In the genomic region with DNA sequence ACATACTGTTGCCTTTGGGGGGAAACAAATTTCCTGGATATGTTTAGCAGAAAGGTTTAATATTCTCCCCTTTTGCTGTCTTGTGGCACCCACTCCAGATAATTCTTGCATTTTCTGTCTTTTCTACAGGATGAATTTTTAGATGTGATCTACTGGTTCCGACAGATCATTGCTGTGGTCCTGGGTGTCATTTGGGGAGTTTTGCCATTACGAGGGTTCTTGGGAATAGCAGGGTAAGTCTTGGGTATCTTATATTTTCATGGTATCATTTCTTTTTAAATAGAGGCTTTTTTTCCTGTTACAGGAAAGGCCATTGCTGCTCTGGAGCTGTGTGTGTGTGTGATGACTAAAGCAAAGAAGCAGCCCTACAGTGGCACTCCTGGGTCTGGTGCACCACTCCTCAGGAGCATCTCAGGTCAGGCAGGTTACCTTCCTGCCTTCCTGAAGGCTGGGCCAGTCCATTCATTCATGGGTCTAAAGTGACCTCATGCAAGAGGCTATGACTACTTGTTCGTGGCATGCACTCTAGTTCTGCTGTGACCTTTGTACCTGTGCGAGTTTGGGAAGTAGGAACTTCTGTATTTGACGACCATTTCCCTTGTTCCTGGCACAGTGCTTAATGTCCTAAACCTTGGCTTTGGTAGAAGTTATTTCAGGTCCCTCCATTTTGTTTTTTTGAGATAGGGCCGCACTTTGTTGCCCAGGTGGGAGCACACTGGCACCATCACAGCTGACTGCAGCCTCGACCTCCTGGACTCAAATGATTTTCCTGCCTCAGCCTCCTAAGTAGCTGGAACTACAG, we compare ENCODE assay signal across 1 cellular context.
TF ChIP-seq lines count a peak whose summit lies in the region.

No MANE protein-coding gene starts in this region.

TF ChIP-seq in HCT116, 20 proteins besides CTCF, POLR2A, EP300 and RAD21 (continued from another document):
- TF ChIP-seq, protein P1, sequence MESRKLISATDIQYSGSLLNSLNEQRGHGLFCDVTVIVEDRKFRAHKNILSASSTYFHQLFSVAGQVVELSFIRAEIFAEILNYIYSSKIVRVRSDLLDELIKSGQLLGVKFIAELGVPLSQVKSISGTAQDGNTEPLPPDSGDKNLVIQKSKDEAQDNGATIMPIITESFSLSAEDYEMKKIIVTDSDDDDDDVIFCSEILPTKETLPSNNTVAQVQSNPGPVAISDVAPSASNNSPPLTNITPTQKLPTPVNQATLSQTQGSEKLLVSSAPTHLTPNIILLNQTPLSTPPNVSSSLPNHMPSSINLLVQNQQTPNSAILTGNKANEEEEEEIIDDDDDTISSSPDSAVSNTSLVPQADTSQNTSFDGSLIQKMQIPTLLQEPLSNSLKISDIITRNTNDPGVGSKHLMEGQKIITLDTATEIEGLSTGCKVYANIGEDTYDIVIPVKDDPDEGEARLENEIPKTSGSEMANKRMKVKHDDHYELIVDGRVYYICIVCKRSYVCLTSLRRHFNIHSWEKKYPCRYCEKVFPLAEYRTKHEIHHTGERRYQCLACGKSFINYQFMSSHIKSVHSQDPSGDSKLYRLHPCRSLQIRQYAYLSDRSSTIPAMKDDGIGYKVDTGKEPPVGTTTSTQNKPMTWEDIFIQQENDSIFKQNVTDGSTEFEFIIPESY (IDR thresholded peaks at IDR 0.05; ENCODE audit: extremely low read depth, insufficient replicate concordance, low read length): no peak
- TF ChIP-seq TCF7L2 (IDR thresholded peaks at IDR 0.05; ENCODE audit: borderline replicate concordance, extremely low read depth, insufficient read depth, insufficient read length) (no peak), EZH2 (IDR thresholded peaks at IDR 0.05) (no peak), EGR1 (IDR thresholded peaks at IDR 0.05; ENCODE audit: low read depth) (no peak), POLR2AphosphoS5 (IDR thresholded peaks at IDR 0.05; ENCODE audit: low read depth, low read length) (no peak), ZNF274 (IDR thresholded peaks at IDR 0.05; ENCODE audit: low read depth, low read length) (no peak), SP1 (IDR thresholded peaks at IDR 0.05; ENCODE audit: low read depth) (no peak), CEBPB (IDR thresholded peaks at IDR 0.05; ENCODE audit: low read depth) (no peak), FOSL1 (IDR thresholded peaks at IDR 0.05; ENCODE audit: low read depth) (no peak), ZFX (IDR thresholded peaks at IDR 0.05) (no peak), SRF (IDR thresholded peaks at IDR 0.05; ENCODE audit: low read depth) (no peak)
- TF ChIP-seq, protein P2, sequence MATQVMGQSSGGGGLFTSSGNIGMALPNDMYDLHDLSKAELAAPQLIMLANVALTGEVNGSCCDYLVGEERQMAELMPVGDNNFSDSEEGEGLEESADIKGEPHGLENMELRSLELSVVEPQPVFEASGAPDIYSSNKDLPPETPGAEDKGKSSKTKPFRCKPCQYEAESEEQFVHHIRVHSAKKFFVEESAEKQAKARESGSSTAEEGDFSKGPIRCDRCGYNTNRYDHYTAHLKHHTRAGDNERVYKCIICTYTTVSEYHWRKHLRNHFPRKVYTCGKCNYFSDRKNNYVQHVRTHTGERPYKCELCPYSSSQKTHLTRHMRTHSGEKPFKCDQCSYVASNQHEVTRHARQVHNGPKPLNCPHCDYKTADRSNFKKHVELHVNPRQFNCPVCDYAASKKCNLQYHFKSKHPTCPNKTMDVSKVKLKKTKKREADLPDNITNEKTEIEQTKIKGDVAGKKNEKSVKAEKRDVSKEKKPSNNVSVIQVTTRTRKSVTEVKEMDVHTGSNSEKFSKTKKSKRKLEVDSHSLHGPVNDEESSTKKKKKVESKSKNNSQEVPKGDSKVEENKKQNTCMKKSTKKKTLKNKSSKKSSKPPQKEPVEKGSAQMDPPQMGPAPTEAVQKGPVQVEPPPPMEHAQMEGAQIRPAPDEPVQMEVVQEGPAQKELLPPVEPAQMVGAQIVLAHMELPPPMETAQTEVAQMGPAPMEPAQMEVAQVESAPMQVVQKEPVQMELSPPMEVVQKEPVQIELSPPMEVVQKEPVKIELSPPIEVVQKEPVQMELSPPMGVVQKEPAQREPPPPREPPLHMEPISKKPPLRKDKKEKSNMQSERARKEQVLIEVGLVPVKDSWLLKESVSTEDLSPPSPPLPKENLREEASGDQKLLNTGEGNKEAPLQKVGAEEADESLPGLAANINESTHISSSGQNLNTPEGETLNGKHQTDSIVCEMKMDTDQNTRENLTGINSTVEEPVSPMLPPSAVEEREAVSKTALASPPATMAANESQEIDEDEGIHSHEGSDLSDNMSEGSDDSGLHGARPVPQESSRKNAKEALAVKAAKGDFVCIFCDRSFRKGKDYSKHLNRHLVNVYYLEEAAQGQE (IDR thresholded peaks at IDR 0.05; ENCODE audit: low read depth): no peak
- TF ChIP-seq, protein P3, sequence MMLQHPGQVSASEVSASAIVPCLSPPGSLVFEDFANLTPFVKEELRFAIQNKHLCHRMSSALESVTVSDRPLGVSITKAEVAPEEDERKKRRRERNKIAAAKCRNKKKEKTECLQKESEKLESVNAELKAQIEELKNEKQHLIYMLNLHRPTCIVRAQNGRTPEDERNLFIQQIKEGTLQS (IDR thresholded peaks at IDR 0.05): no peak
